26 cellular contexts compared by ENCODE assay signal in the genomic region with DNA sequence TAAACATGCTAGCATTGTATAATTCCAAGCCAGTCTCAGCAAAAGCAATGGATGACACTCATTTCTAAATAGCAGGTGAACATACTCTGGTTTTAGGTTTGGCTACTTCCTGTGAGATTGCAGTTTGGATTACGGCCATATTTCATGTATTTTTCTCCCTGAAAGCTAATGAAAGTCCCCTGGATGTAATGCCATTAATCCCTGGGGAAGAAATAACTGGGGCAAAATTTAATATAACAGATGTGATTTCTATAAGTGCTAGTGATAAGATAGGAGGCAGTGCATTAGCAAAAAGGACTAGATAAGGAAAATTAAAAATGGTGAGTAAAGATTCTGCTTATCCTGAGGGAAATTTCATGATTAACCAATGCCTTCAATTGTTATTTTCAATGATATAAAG.
"Had no signal": no experiment of that assay in that cellular context is flagged by ENCODE, and none has a peak within 500 bp of the region (broad histone marks: within the 10 kb centered on the region; RNA-seq: fewer than 3 reads in every experiment).

No MANE protein-coding gene starts in this region.

- H3K4me3 ChIP-seq: ascending aorta, breast epithelium, cardiac muscle cell, coronary artery, dorsolateral prefrontal cortex had no signal

- H3K27me3 ChIP-seq: ascending aorta, breast epithelium, cardiac muscle cell, dorsolateral prefrontal cortex had no signal

- H3K36me3 ChIP-seq: ascending aorta, breast epithelium, cardiac muscle cell had no signal

- H3K4me1 ChIP-seq: ascending aorta, breast epithelium had no signal

- H3K9me3 ChIP-seq: ascending aorta, breast epithelium had no signal

- H3K27ac ChIP-seq: ascending aorta, breast epithelium, cardiac muscle cell, coronary artery, dorsolateral prefrontal cortex had no signal

- DNase-seq: activated CD4-positive, alpha-beta memory T cell treated with anti-CD3 and anti-CD28 coated beads for 36 hours; activated CD4-positive, alpha-beta T cell treated with anti-CD3 and anti-CD28 coated beads for 36 hours; activated CD4-positive, alpha-beta T cell treated with anti-CD3 and anti-CD28 coated beads, Interleukin-2, amount 10 ng/mL, durations not matched to agents 24 days and 14 days; activated CD4-positive, CD25-positive, alpha-beta regulatory T cell; activated CD4-positive, CD25-positive, alpha-beta regulatory T cell treated with anti-CD3 and anti-CD28 coated beads, Interleukin-2, amount 50 U/mL, for 72 hours; activated CD8-positive, alpha-beta memory T cell treated with anti-CD3 and anti-CD28 coated beads, Interleukin-2, amount 10 ng/mL, durations not matched to agents 7 days and 5 days; activated CD8-positive, alpha-beta memory T cell treated with anti-CD3 and anti-CD28 coated beads, Interleukin-2, amount 50 U/mL, for 4 hours; activated CD8-positive, alpha-beta T cell treated with anti-CD3 and anti-CD28 coated beads, Interleukin-2, amount 10 ng/mL, durations not matched to agents 7 days and 5 days; activated gamma-delta T cell; activated naive CD4-positive, alpha-beta T cell; activated naive CD4-positive, alpha-beta T cell treated with anti-CD3 and anti-CD28 coated beads, Interleukin-2, amount 10 ng/mL, durations not matched to agents 7 days and 5 days; activated naive CD8-positive, alpha-beta T cell treated with anti-CD3 and anti-CD28 coated beads, Interleukin-2, amount 10 ng/mL, durations not matched to agents 7 days and 5 days; activated T-cell treated with anti-CD3 and anti-CD28 coated beads for 4 hours; activated T-cell treated with anti-CD3 and anti-CD28 coated beads, Interleukin-2, amount 50 U/mL, for 24 hours; activated T-cell treated with anti-CD3 and anti-CD28 coated beads, Interleukin-2, amount 50 U/mL, for 72 hours; central memory CD4-positive, alpha-beta T cell; dorsolateral prefrontal cortex; effector memory CD4-positive, alpha-beta T cell; endodermal cell; foreskin fibroblast; head of caudate nucleus; T-helper 2 cell had no signal
